8 cellular contexts compared by ENCODE assay signal in genomic region chr10:89643431-89643811, GRCh38. TPM values are rescaled to one million over a fixed set of nuclear protein-coding genes. Genes with fewer than 3 reads are reported as not detected.
A peak's percentile ranks its signal among the peaks of the same experiment; 100 is the strongest.
DNase-seq lines count a peak whose midpoint lies in the region; ATAC-seq and TF ChIP-seq lines count a peak whose summit lies in the region.

No MANE protein-coding gene starts in this region.

- H3K27me3 ChIP-seq in H7 (ENCODE audit: control insufficient read depth, insufficient read depth, low read length): no peaks in the 10 kb centered on the region
- no peaks in the 10 kb centered on the region for H3K27me3 ChIP-seq in iPS-20b (ENCODE audit: insufficient read depth, low read length)
- no peaks in the 10 kb centered on the region for H3K27me3 ChIP-seq in suprapubic skin

- H3K36me3 ChIP-seq in H7 (replicated peaks; ENCODE audit: control insufficient read depth, insufficient read depth, low read length) (no peaks in the 10 kb centered on the region), iPS-20b (ENCODE audit: insufficient read depth, low read depth, low read length) (peaks cover 8% of the 10 kb centered on the region; the same call in 1 of the 2 replicates), suprapubic skin (no peaks in the 10 kb centered on the region)

- H3K27ac ChIP-seq in iPS-20b (ENCODE audit: low read length): no peak overlapping the region
- H3K27ac ChIP-seq in suprapubic skin: no peak overlapping the region

- H3K4me3 ChIP-seq in H7 (ENCODE audit: insufficient read depth, low read depth, low read length) (peak overlapping the region; percentile 43), WI38 (ENCODE audit: low read depth, low read length) (peak overlapping the region; percentile 71), iPS-20b (ENCODE audit: low read length) (peak overlapping the region; percentile 81), suprapubic skin (peak overlapping the region; percentile 92)

- H3K27ac Mint-ChIP-seq in activated T-helper 1 cell treated with anti-CD3 and anti-CD28 coated beads, Interleukin-12 subunit alpha, Interleukin-12 subunit beta, Interleukin-2, Interleukin-4 antibody, amounts not matched to agents 30 ng/mL and 10 ng/mL and 1 ng/mL, durations not matched to agents 14 hours and 24 hours and 36 hours: no peak overlapping the region

- TF ChIP-seq CTCF in WI38 (IDR thresholded peaks at IDR 0.05; ENCODE audit: low read depth, low read length) (no peak), suprapubic skin (IDR thresholded peaks at IDR 0.05) (no peak)

- no peaks in the 10 kb centered on the region for H3K9me3 ChIP-seq in iPS-20b (ENCODE audit: insufficient read depth, low read depth, low read length)
- no peaks in the 10 kb centered on the region for H3K9me3 ChIP-seq in suprapubic skin

- H3K9ac ChIP-seq in iPS-20b (ENCODE audit: low read depth, low read length): peak overlapping the region; percentile 76; the same call in 1 of the 2 replicates

- ATAC-seq in HG02973 (IDR thresholded peaks at IDR 0.05; ENCODE audit: unreplicated experiment): no peak

- no peaks in the 10 kb centered on the region for H3K36me3 Mint-ChIP-seq in activated T-helper 1 cell treated with anti-CD3 and anti-CD28 coated beads, Interleukin-12 subunit alpha, Interleukin-12 subunit beta, Interleukin-2, Interleukin-4 antibody, amounts not matched to agents 30 ng/mL and 10 ng/mL and 1 ng/mL, durations not matched to agents 14 hours and 24 hours and 36 hours (ENCODE audit: low read depth)

- 0% methylated on average over 2 of the region's 2 CpGs for WGBS in suprapubic skin

- H3K27me3 Mint-ChIP-seq in activated T-helper 1 cell treated with anti-CD3 and anti-CD28 coated beads, Interleukin-12 subunit alpha, Interleukin-12 subunit beta, Interleukin-2, Interleukin-4 antibody, amounts not matched to agents 30 ng/mL and 10 ng/mL and 1 ng/mL, durations not matched to agents 14 hours and 24 hours and 36 hours (ENCODE audit: insufficient read depth): peaks cover 14% of the 10 kb centered on the region

- TF ChIP-seq EP300 in suprapubic skin (IDR thresholded peaks at IDR 0.05): no peak

- intact Hi-C loops in activated T-helper 1 cell treated with anti-CD3 and anti-CD28 coated beads, Interleukin-12 subunit alpha, Interleukin-12 subunit beta, Interleukin-2, Interleukin-4 antibody, amounts not matched to agents 30 ng/mL and 10 ng/mL and 1 ng/mL, durations not matched to agents 14 hours and 24 hours and 36 hours (cut with micrococcal nuclease): loop anchor here (2.0 to 10.0 kb wide), 4 partner anchors 33 to 1231 kb away; partner anchors contain the start of genes LIPA and RPP30

- TF ChIP-seq POLR2A in suprapubic skin (IDR thresholded peaks at IDR 0.05): no peak

- H3K4me3 Mint-ChIP-seq in activated T-helper 1 cell treated with anti-CD3 and anti-CD28 coated beads, Interleukin-12 subunit alpha, Interleukin-12 subunit beta, Interleukin-2, Interleukin-4 antibody, amounts not matched to agents 30 ng/mL and 10 ng/mL and 1 ng/mL, durations not matched to agents 14 hours and 24 hours and 36 hours: no peak overlapping the region

- DNase-seq in H7: no peak
- no peak for DNase-seq in suprapubic skin (ENCODE audit: low spot score in 2 of 2)
- no peak for DNase-seq in SK-N-DZ (ENCODE audit: low spot score)
- no peak for DNase-seq in middle frontal gyrus (ENCODE audit: extremely low spot score, low spot score)
- no peak for DNase-seq in activated T-helper 1 cell treated with anti-CD3 and anti-CD28 coated beads, Interleukin-12 subunit alpha, Interleukin-12 subunit beta, Interleukin-2, Interleukin-4 antibody, amounts not matched to agents 30 ng/mL and 10 ng/mL and 1 ng/mL, durations not matched to agents 14 hours and 24 hours and 36 hours (ENCODE audit: low spot score)

- H3K4me1 ChIP-seq in iPS-20b (ENCODE audit: insufficient read depth, low read length): peaks cover 15% of the 10 kb centered on the region
- H3K4me1 ChIP-seq in suprapubic skin: peaks cover 19% of the 10 kb centered on the region

- peaks cover 7% of the 10 kb centered on the region for H3K4me1 Mint-ChIP-seq in activated T-helper 1 cell treated with anti-CD3 and anti-CD28 coated beads, Interleukin-12 subunit alpha, Interleukin-12 subunit beta, Interleukin-2, Interleukin-4 antibody, amounts not matched to agents 30 ng/mL and 10 ng/mL and 1 ng/mL, durations not matched to agents 14 hours and 24 hours and 36 hours (ENCODE audit: low read depth)

- H3K9me3 Mint-ChIP-seq in activated T-helper 1 cell treated with anti-CD3 and anti-CD28 coated beads, Interleukin-12 subunit alpha, Interleukin-12 subunit beta, Interleukin-2, Interleukin-4 antibody, amounts not matched to agents 30 ng/mL and 10 ng/mL and 1 ng/mL, durations not matched to agents 14 hours and 24 hours and 36 hours: no peaks in the 10 kb centered on the region

RNA-seq across cellular contexts. Expression of gene PANK1, which starts 1.6 kb away (rescaled TPM):
- total RNA-seq in H7 (2014; rRNA removed; shearing (Covaris generic)): 20.0 and 31.6 TPM in 2 replicates
- total RNA-seq in suprapubic skin: 10 to 100 TPM in 3 of 4 donors, 1 to 10 TPM in 1; 8.2 to 43.1 (median 33.1) TPM
- polyA plus RNA-seq in SK-N-DZ (2014; cell fraction: cytosol; rRNA removed): 15.8 and 18.7 TPM in 2 replicates
- polyA plus RNA-seq in SK-N-DZ (2014; cell fraction: nucleus; rRNA removed): 8.6 and 10.5 TPM in 2 replicates
- 3.2 and 4.8 TPM in 2 replicates for total RNA-seq in activated T-helper 1 cell treated with anti-CD3 and anti-CD28 coated beads, Interleukin-12 subunit alpha, Interleukin-12 subunit beta, Interleukin-2, Interleukin-4 antibody, amounts not matched to agents 30 ng/mL and 10 ng/mL and 1 ng/mL, durations not matched to agents 14 hours and 24 hours and 36 hours

RNA-seq across cellular contexts. Expression of gene KIF20B, which starts 58.0 kb away (rescaled TPM):
- total RNA-seq in H7 (2014; rRNA removed; shearing (Covaris generic)): 22.1 and 37.3 TPM in 2 replicates
- total RNA-seq in suprapubic skin: 1 to 10 TPM; 5.1 to 7.6 (median 6.3) TPM
- polyA plus RNA-seq in SK-N-DZ (2014; cell fraction: cytosol; rRNA removed): 25.1 and 27.2 TPM in 2 replicates
- polyA plus RNA-seq in SK-N-DZ (2014; cell fraction: nucleus; rRNA removed): 29.6 and 30.8 TPM in 2 replicates
- 48.7 TPM in 2 replicates for total RNA-seq in activated T-helper 1 cell treated with anti-CD3 and anti-CD28 coated beads, Interleukin-12 subunit alpha, Interleukin-12 subunit beta, Interleukin-2, Interleukin-4 antibody, amounts not matched to agents 30 ng/mL and 10 ng/mL and 1 ng/mL, durations not matched to agents 14 hours and 24 hours and 36 hours
